ENCODE assay signal across 13 cellular contexts in genomic region chr7:150400779-150401423, GRCh38. TPM values are rescaled to one million over a fixed set of nuclear protein-coding genes. Genes with fewer than 3 reads are reported as not detected.
DNase-seq lines count a peak whose midpoint lies in the region; ATAC-seq, FAIRE-seq and TF ChIP-seq lines count a peak whose summit lies in the region.
"Had no signal": no experiment of that assay in that cellular context is flagged by ENCODE, and none has a peak within 500 bp of the region (broad histone marks: within the 10 kb centered on the region; RNA-seq: fewer than 3 reads in every experiment).

No MANE protein-coding gene starts in this region.

- H3K27ac ChIP-seq in H9 (ENCODE audit: insufficient read length, low read depth, low read length) (peak overlapping the region; percentile 91), pancreas (no peak overlapping the region)
- H3K27ac ChIP-seq: HL-60, VCaP had no signal

- peaks cover 5% of the 10 kb centered on the region for H3K23me2 ChIP-seq in H9 (ENCODE audit: insufficient read length, low read depth, low read length, poor library complexity, severe bottlenecking)

- peaks cover 0 to 10% (median 0%) of the 10 kb centered on the region in 3 donors for H3K36me3 ChIP-seq in pancreas

- H3K9me3 ChIP-seq in H9 (ENCODE audit: control insufficient read depth, low read depth, low read length): no peaks in the 10 kb centered on the region
- no peaks in the 10 kb centered on the region for H3K9me3 ChIP-seq in pancreas

- H3K4me3 ChIP-seq in pancreas: no peak overlapping the region

- no peak overlapping the region for H3K23ac ChIP-seq in H9 (ENCODE audit: insufficient read length, low read depth, low read length)

- no peak overlapping the region for H2BK20ac ChIP-seq in H9 (ENCODE audit: low read depth, low read length, poor library complexity, severe bottlenecking)

- TF ChIP-seq CTCF in H9 (conservative IDR thresholded peaks at IDR 0.05) (no peak), WTC11 (IDR thresholded peaks at IDR 0.05) (no peak), pancreas (IDR thresholded peaks at IDR 0.05) (no peak)

- H3K4me1 ChIP-seq in H9 (ENCODE audit: insufficient read depth, low read length) (peaks cover 41% of the 10 kb centered on the region), pancreas (peaks cover 0 to 26% (median 14%) of the 10 kb centered on the region in 3 donors)

- peak overlapping the region; percentile 90; the same call in 1 of the 2 replicates for H3K4ac ChIP-seq in H9 (ENCODE audit: low read depth, low read length)

- H3K9me3 Mint-ChIP-seq in H9 (no peaks in the 10 kb centered on the region; a peak in 1 of 5 replicates), WTC11 (no peaks in the 10 kb centered on the region)
- H3K9me3 Mint-ChIP-seq: CD8-positive, alpha-beta memory T cell; stimulated activated effector memory CD8-positive, alpha-beta T cell treated with anti-CD3 and anti-CD28 coated beads, Interleukin-12 subunit alpha, Interleukin-12 subunit beta, amount 100 ng/mL, for 72 hours had no signal

- H2BK5ac ChIP-seq in H9 (ENCODE audit: insufficient read length, low read length): peak overlapping the region; percentile 14

- peak; percentile 51 for DNase-seq in H9
- peak; percentile 20 for DNase-seq in WTC11 (ENCODE audit: low spot score)
- DNase-seq in pancreas: peak in 1 of 6 donors; percentile 42
- no peak for DNase-seq in SIG-M5 treated with dmso at 0.1 percent for 504 hours (lab: John Stamatoyannopoulos, UW; ENCODE audit: unreplicated experiment)
- DNase-seq in amniotic stem cell (lab: John Stamatoyannopoulos, UW): no peak
- DNase-seq: CD8-positive, alpha-beta memory T cell; NCI-H1105; NCI-H524 treated with DMSO at 0.1 percent for 48 hours had no signal

- peak overlapping the region; percentile 94 for H3K18ac ChIP-seq in H9 (ENCODE audit: insufficient read length, low read depth, low read length)

- intact Hi-C loops in pancreas (cut with DNase I): no loop called here

- H2AK5ac ChIP-seq in H9 (ENCODE audit: insufficient read length, low read length): peak overlapping the region; percentile 43

- H3K4me3 Mint-ChIP-seq in H9: peak overlapping the region; percentile 10 to 41; a peak in 2 of 5 replicates
- no peak overlapping the region for H3K4me3 Mint-ChIP-seq in WTC11
- H3K4me3 Mint-ChIP-seq: stimulated activated effector memory CD8-positive, alpha-beta T cell treated with anti-CD3 and anti-CD28 coated beads, Interleukin-12 subunit alpha, Interleukin-12 subunit beta, amount 100 ng/mL, for 72 hours had no signal

- H3K36me3 Mint-ChIP-seq in H9 (ENCODE audit: insufficient read depth in 1 of 3, low read depth in 3 of 3): peaks cover 17 to 25% (median 18%) of the 10 kb centered on the region in 3 experiments
- peaks cover 12% of the 10 kb centered on the region for H3K36me3 Mint-ChIP-seq in WTC11
- H3K36me3 Mint-ChIP-seq: stimulated activated effector memory CD8-positive, alpha-beta T cell treated with anti-CD3 and anti-CD28 coated beads, Interleukin-12 subunit alpha, Interleukin-12 subunit beta, amount 100 ng/mL, for 72 hours had no signal

- H3K9ac ChIP-seq in H9 (ENCODE audit: extremely low read depth, insufficient read length, low read length): no peak overlapping the region

- H4K8ac ChIP-seq in H9 (replicated peaks; ENCODE audit: insufficient read length, low read depth, low read length): peak overlapping the region; percentile 47

- H3K27me3 ChIP-seq in H9 (ENCODE audit: insufficient read depth, low read length): no peaks in the 10 kb centered on the region
- H3K27me3 ChIP-seq in pancreas: no peaks in the 10 kb centered on the region

- H3K27me3 Mint-ChIP-seq in H9 (ENCODE audit: low read depth) (no peaks in the 10 kb centered on the region), WTC11 (ENCODE audit: low read depth) (no peaks in the 10 kb centered on the region)
- H3K27me3 Mint-ChIP-seq: CD8-positive, alpha-beta memory T cell had no signal

- H3K4me1 Mint-ChIP-seq in H9 (peaks cover 66 to 72% of the 10 kb centered on the region in 2 experiments), WTC11 (peaks cover 75% of the 10 kb centered on the region)

- H2AFZ ChIP-seq in H9 (ENCODE audit: low read length): no peak overlapping the region

- POLR2A ChIA-PET in WTC11 (lab: Charles Lee): interaction anchor here (1.2 to 6.5 kb wide), 5 partner anchors 16 to 66 kb away, joined by 3 to 50 read pairs (median 16); partner anchors contain the start of gene REPIN1

- H4K5ac ChIP-seq in H9 (ENCODE audit: insufficient read length, low read depth, low read length): no peak overlapping the region

- no peak overlapping the region for H4K91ac ChIP-seq in H9 (ENCODE audit: insufficient read length, low read depth, low read length)

- FAIRE-seq in pancreas (lab: Jason Lieb, UNC): no peak

- H4K20me1 ChIP-seq in H9 (ENCODE audit: control insufficient read depth, insufficient read depth, insufficient read length): no peaks in the 10 kb centered on the region

- H3K27ac Mint-ChIP-seq in H9 (peak overlapping the region; percentile 99), WTC11 (peak overlapping the region; percentile 99)
- H3K27ac Mint-ChIP-seq: stimulated activated effector memory CD8-positive, alpha-beta T cell treated with anti-CD3 and anti-CD28 coated beads, Interleukin-12 subunit alpha, Interleukin-12 subunit beta, amount 100 ng/mL, for 72 hours had no signal

- H2BK12ac ChIP-seq in H9 (ENCODE audit: insufficient read length, low read depth, low read length): peak overlapping the region; percentile 26

- CTCF ChIA-PET in WTC11 (lab: Charles Lee): interaction anchor here (1.1 to 4.5 kb wide), 5 partner anchors 16 to 72 kb away, joined by 5 to 33 read pairs (median 8); no protein-coding TSS in a partner anchor

- H3K56ac ChIP-seq in H9 (ENCODE audit: insufficient read length, low read depth, low read length): no peak overlapping the region

- no CpG with 5 or more reads among the region's 15 CpGs for WGBS in H9 (ENCODE audit: extremely low coverage, insufficient read length, low lambda C conversion rate)
- 64 to 70% methylated on average over 15 of the region's 15 CpGs for WGBS in pancreas, 2 donors

- peak overlapping the region; percentile 72; the same call in 1 of the 2 replicates for H3K14ac ChIP-seq in H9 (ENCODE audit: insufficient read depth, low read length)

- H3K79me1 ChIP-seq in H9 (ENCODE audit: insufficient read depth, low read depth, low read length, poor library complexity, severe bottlenecking): no peaks in the 10 kb centered on the region

- peak overlapping the region; percentile 89 for H2BK120ac ChIP-seq in H9 (ENCODE audit: low read depth, low read length, poor library complexity, severe bottlenecking)

- no peak overlapping the region for H2BK15ac ChIP-seq in H9 (ENCODE audit: low read depth, low read length)

- H3K4me2 ChIP-seq in H9 (ENCODE audit: insufficient read depth, insufficient read length, low read length): no peak overlapping the region

- no peaks in the 10 kb centered on the region for H3K79me2 ChIP-seq in H9 (ENCODE audit: insufficient read depth, low read length)

- ATAC-seq in WTC11 (no peak), pancreas (peak in 3 of 4 donors; percentile 1 to 8 (median 2)), GM19455 (IDR thresholded peaks at IDR 0.05; ENCODE audit: unreplicated experiment) (no peak)

- peak overlapping the region; percentile 47 for H3T11ph ChIP-seq in H9 (ENCODE audit: low read length)

TF ChIP-seq in WTC11, 78 proteins besides CTCF, POLR2A, EP300 and RAD21:
- TF ChIP-seq NFATC4 (CRISPR knock-in tag; IDR thresholded peaks at IDR 0.05): no peak
- TF ChIP-seq ZNF121 (CRISPR knock-in tag; IDR thresholded peaks at IDR 0.05): peak; percentile 97
- no peak for TF ChIP-seq IRF2 (CRISPR knock-in tag; IDR thresholded peaks at IDR 0.05; ENCODE audit: borderline replicate concordance, low read depth)
- TF ChIP-seq PRRX2 (CRISPR knock-in tag; IDR thresholded peaks at IDR 0.05): no peak
- TF ChIP-seq USF1 (CRISPR knock-in tag; IDR thresholded peaks at IDR 0.05): peak; percentile 40; the same call in 1 of the 2 replicates
- TF ChIP-seq ATF2 (CRISPR knock-in tag; IDR thresholded peaks at IDR 0.05; ENCODE audit: borderline replicate concordance, low read depth): no peak

RNA-seq across cellular contexts. Expression of gene ZNF775, which starts 21.8 kb away (rescaled TPM):
- total RNA-seq in H9 (2021) (9.7 and 10.5 TPM in 2 replicates), WTC11 (2021) (24.1 to 26.6 TPM (median 25.4 TPM) in 3 replicates), pancreas (1 to 10 TPM; 2.0 to 3.9 (median 2.8) TPM)
- 1 to 10 TPM; 3.2 to 7.4 TPM for polyA plus RNA-seq in pancreas

RNA-seq across cellular contexts. Expression of gene REPIN1, which starts 32.3 kb away (rescaled TPM):
- total RNA-seq in H9 (2021) (105 and 106 TPM in 2 replicates), WTC11 (2021) (105 to 130 TPM (median 112 TPM) in 3 replicates), pancreas (10 to 100 TPM; 48.1 to 76.3 (median 63.2) TPM)
- polyA plus RNA-seq in pancreas: 10 to 100 TPM; 57.5 to 78.8 TPM

RNA-seq across cellular contexts. Expression of gene GIMAP8, which starts 49.5 kb away (rescaled TPM):
- total RNA-seq in H9 (2021): not detected in 2 replicates
- total RNA-seq in WTC11 (2021): 0.09 to 0.18 TPM (median 0.09 TPM) in 3 replicates
- 1 to 10 TPM in 5 of 6 donors, under 1 TPM in 1; 0.75 to 5.9 (median 1.8) TPM for total RNA-seq in pancreas
- 1 to 10 TPM; 2.2 to 3.1 TPM for polyA plus RNA-seq in pancreas
- total RNA-seq: osteocyte had no signal

RNA-seq across cellular contexts. Expression of gene RARRES2, which starts 59.5 kb away (rescaled TPM):
- total RNA-seq in H9 (2021): 59.9 and 60.9 TPM in 2 replicates
- total RNA-seq in WTC11 (2021): 193 to 230 TPM (median 197 TPM) in 3 replicates
- 100 to 1,000 TPM; 125 to 408 (median 236) TPM for total RNA-seq in pancreas
- polyA plus RNA-seq in pancreas: 100 to 1,000 TPM; 184 to 246 TPM
- total RNA-seq: CD8-positive, alpha-beta memory T cell; osteocyte had no signal
- polyA plus RNA-seq: CD8-positive, alpha-beta memory T cell had no signal

Comparison
In these comparisons a context has a peak if more than half of its experiments do, and no peak if none do; other contexts are left out.
1. DNase-seq: peak in H9 (single experiment) and WTC11 (single experiment); none in SIG-M5 treated with dmso at 0.1 percent for 504 hours (single experiment) and amniotic stem cell (single experiment).
2. ATAC-seq: peak in pancreas (3 of 4); none in WTC11 (single experiment) and GM19455 (single experiment).